27 cellular contexts compared by ENCODE assay signal in the genomic region with DNA sequence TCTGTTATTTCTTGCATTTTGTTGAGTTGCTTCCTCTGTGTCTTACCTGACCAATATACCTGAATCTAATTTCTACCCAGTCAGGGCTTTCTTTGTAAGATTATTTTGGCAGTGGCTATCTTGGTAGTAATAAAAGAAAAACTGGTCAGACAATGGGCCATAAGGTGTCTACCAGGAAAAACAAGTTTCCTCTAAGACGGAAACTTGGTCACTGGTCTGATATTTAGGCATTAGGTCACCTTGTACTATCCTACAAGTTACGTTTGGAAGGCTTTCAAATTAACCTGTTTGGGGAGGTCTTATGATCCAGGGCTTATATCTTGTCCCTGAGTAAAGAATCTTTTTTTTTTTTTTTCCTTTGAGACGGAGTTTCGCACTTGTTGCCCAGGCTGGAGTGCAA.
"Had no signal": no experiment of that assay in that cellular context is flagged by ENCODE, and none has a peak within 500 bp of the region (broad histone marks: within the 10 kb centered on the region; RNA-seq: fewer than 3 reads in every experiment).

No MANE protein-coding gene starts in this region.

- H3K27me3 ChIP-seq: dorsolateral prefrontal cortex, gastrocnemius medialis, left lung, neural progenitor cell, right atrium auricular region, thyroid gland had no signal

- H3K36me3 ChIP-seq: neural progenitor cell, thyroid gland had no signal

- H3K27ac ChIP-seq: dorsolateral prefrontal cortex, gastrocnemius medialis, left lung, neural progenitor cell, parathyroid adenoma, right atrium auricular region, thyroid gland had no signal

- H3K27ac Mint-ChIP-seq: naive thymus-derived CD4-positive, alpha-beta T cell; nephron; neural progenitor cell; progenitor cell of endocrine pancreas; stimulated activated naive CD8-positive, alpha-beta T cell treated with anti-CD3 and anti-CD28 coated beads, Interleukin-15, amount 100 ng/mL, for 72 hours had no signal

- H3K4me1 Mint-ChIP-seq: nephron; neural progenitor cell; stimulated activated naive CD8-positive, alpha-beta T cell treated with anti-CD3 and anti-CD28 coated beads, Interleukin-15, amount 100 ng/mL, for 72 hours had no signal

- H3K9ac ChIP-seq: neural progenitor cell, parathyroid adenoma had no signal

- DNase-seq: dorsolateral prefrontal cortex; effector CD4-positive, alpha-beta T cell; foreskin fibroblast; gastrocnemius medialis; head of caudate nucleus; kidney; left cardiac atrium; left lung; mesendoderm; midbrain; naive thymus-derived CD4-positive, alpha-beta T cell; stimulated activated CD4-positive, alpha-beta T cell treated with anti-CD3 and anti-CD28 coated beads, Interleukin-12 subunit alpha, Interleukin-12 subunit beta, amount 100 ng/mL, for 4 hours; stimulated activated CD4-positive, alpha-beta T cell treated with anti-CD3 and anti-CD28 coated beads, Interleukin-1b, Interleukin-23, amount 100 ng/mL, for 48 hours; stimulated activated CD4-positive, alpha-beta T cell treated with anti-CD3 and anti-CD28 coated beads, Interleukin-4, amount 100 ng/mL, for 1 hour; stimulated activated CD8-positive, alpha-beta memory T cell treated with anti-CD3 and anti-CD28 coated beads, Interleukin-4, amount 100 ng/mL, for 48 hours; stimulated activated naive CD4-positive, alpha-beta T cell; stimulated activated naive CD8-positive, alpha-beta T cell treated with anti-CD3 and anti-CD28 coated beads, Interleukin-15, amount 100 ng/mL, for 72 hours; thyroid gland had no signal

- H3K4me2 ChIP-seq: neural progenitor cell, smooth muscle cell had no signal

- H2AFZ ChIP-seq: neural progenitor cell, parathyroid adenoma had no signal

- ATAC-seq: gastrocnemius medialis; left cardiac atrium; left lung; naive thymus-derived CD4-positive, alpha-beta T cell; sciatic nerve; stimulated activated naive CD8-positive, alpha-beta T cell treated with anti-CD3 and anti-CD28 coated beads, Interleukin-15, amount 100 ng/mL, for 72 hours had no signal

- H3K4me1 ChIP-seq: gastrocnemius medialis, left lung, neural progenitor cell, parathyroid adenoma, right atrium auricular region, thyroid gland had no signal

- H3K27me3 Mint-ChIP-seq: naive thymus-derived CD4-positive, alpha-beta T cell; progenitor cell of endocrine pancreas; stimulated activated naive CD8-positive, alpha-beta T cell treated with anti-CD3 and anti-CD28 coated beads, Interleukin-15, amount 100 ng/mL, for 72 hours had no signal

- H3K4me3 ChIP-seq: dorsolateral prefrontal cortex, gastrocnemius medialis, left lung, neural progenitor cell, right atrium auricular region, smooth muscle cell, thyroid gland had no signal

- H3K4me3 Mint-ChIP-seq: naive thymus-derived CD4-positive, alpha-beta T cell; nephron; neural progenitor cell; stimulated activated naive CD8-positive, alpha-beta T cell treated with anti-CD3 and anti-CD28 coated beads, Interleukin-15, amount 100 ng/mL, for 72 hours had no signal

- H3K9me3 ChIP-seq: gastrocnemius medialis, right atrium auricular region, thyroid gland had no signal

- FAIRE-seq: colon, kidney, urothelium cell line had no signal
